In the genomic region with DNA sequence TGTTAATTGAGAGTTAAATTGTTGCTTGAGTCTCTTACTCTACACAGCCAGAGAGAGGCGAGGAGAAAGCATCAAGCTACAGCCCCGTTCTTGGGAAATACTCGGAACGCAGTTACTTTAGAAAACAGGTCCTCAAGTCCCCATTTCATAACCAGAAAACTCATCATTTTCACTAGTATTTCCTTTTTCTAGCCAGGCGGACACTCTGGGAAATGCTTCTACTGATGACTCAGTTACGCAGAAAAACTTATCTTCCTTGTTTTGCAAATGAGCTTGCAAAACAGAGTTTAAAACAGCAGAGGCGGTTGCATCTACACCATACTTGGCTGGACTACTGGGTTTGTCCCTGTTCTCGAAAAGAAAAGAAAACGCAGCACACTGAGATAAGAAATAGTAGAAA, we compare ENCODE assay signal across 14 cellular contexts.
DNase-seq lines count a peak whose midpoint lies in the region; ATAC-seq and TF ChIP-seq lines count a peak whose summit lies in the region.
"Had no signal": no experiment of that assay in that cellular context is flagged by ENCODE, and none has a peak within 500 bp of the region (broad histone marks: within the 10 kb centered on the region; RNA-seq: fewer than 3 reads in every experiment).

No MANE protein-coding gene starts in this region.

- DNase-seq in MV-4-11 (lab: John Stamatoyannopoulos, UW) (peak; percentile 89), astrocyte of the spinal cord (ENCODE audit: low read depth, low spot score) (peak; percentile 68), left cardiac atrium (no peak), trophoblast cell (peak; percentile 65 to 87), NCI-H1436 treated with DMSO at 0.1 percent for 48 hours (lab: John Stamatoyannopoulos, UW) (no peak), lower leg skin (ENCODE audit: low spot score in 2 of 2) (no peak)
- DNase-seq in activated CD4-positive, alpha-beta T cell treated with anti-CD3 and anti-CD28 coated beads for 1 hour: no peak
- no peak for DNase-seq in activated CD8-positive, alpha-beta T cell treated with anti-CD3 and anti-CD28 coated beads, Interleukin-2, amount 10 ng/mL, durations not matched to agents 7 days and 5 days
- DNase-seq: activated T-cell treated with anti-CD3 and anti-CD28 coated beads, Interleukin-2, amount 50 U/mL, for 72 hours; EL; natural killer cell; NCI-H2107 had no signal

- H3K36me3 ChIP-seq in trophoblast cell (ENCODE audit: control insufficient read depth in 1 of 2, insufficient read depth in 2 of 2, low read length in 2 of 2): no peaks in the 10 kb centered on the region

- no peak overlapping the region for H3K9ac ChIP-seq in trophoblast cell (ENCODE audit: low read length)

- H3K27ac Mint-ChIP-seq in activated CD8-positive, alpha-beta T cell treated with anti-CD3 and anti-CD28 coated beads, Interleukin-2, amount 10 ng/mL, durations not matched to agents 7 days and 5 days: no peak overlapping the region
- H3K27ac Mint-ChIP-seq: activated T-cell treated with anti-CD3 and anti-CD28 coated beads, Interleukin-2, amount 50 U/mL, for 72 hours; natural killer cell had no signal

- H3K36me3 Mint-ChIP-seq in activated CD8-positive, alpha-beta T cell treated with anti-CD3 and anti-CD28 coated beads, Interleukin-2, amount 10 ng/mL, durations not matched to agents 7 days and 5 days (ENCODE audit: low read depth): no peaks in the 10 kb centered on the region
- H3K36me3 Mint-ChIP-seq: natural killer cell had no signal

- no peak overlapping the region for H3K14ac ChIP-seq in trophoblast cell (ENCODE audit: low read length)

- no peak overlapping the region for H4K8ac ChIP-seq in trophoblast cell (ENCODE audit: low read depth, low read length)

- CTCF ChIA-PET in activated CD8-positive, alpha-beta T cell treated with anti-CD3 and anti-CD28 coated beads, Interleukin-2, amount 10 ng/mL, durations not matched to agents 7 days and 5 days (lab: Charles Lee): no interaction called here

- peaks cover 1% of the 10 kb centered on the region for H3K9me3 ChIP-seq in trophoblast cell (ENCODE audit: insufficient read depth, low read depth, low read length)

- no peak overlapping the region for H3K4me2 ChIP-seq in trophoblast cell (ENCODE audit: low read length)

- H2BK120ac ChIP-seq in trophoblast cell (ENCODE audit: insufficient read depth, low read length, poor library complexity): no peak overlapping the region

- intact Hi-C loops in left cardiac atrium (cut with DNase I): no loop called here
- intact Hi-C loops in lower leg skin (cut with DNase I; ENCODE audit: low total_unique reads): no loop called here

- H4K91ac ChIP-seq in trophoblast cell (ENCODE audit: low read depth, low read length): no peak overlapping the region

- no peaks in the 10 kb centered on the region for H3K4me1 Mint-ChIP-seq in activated CD8-positive, alpha-beta T cell treated with anti-CD3 and anti-CD28 coated beads, Interleukin-2, amount 10 ng/mL, durations not matched to agents 7 days and 5 days (ENCODE audit: low read depth)
- H3K4me1 Mint-ChIP-seq: natural killer cell had no signal

- no peaks in the 10 kb centered on the region for H3K9me3 Mint-ChIP-seq in activated CD8-positive, alpha-beta T cell treated with anti-CD3 and anti-CD28 coated beads, Interleukin-2, amount 10 ng/mL, durations not matched to agents 7 days and 5 days (ENCODE audit: insufficient read depth)
- H3K9me3 Mint-ChIP-seq: activated T-cell treated with anti-CD3 and anti-CD28 coated beads, Interleukin-2, amount 50 U/mL, for 72 hours; natural killer cell had no signal

- no peak for TF ChIP-seq CTCF in astrocyte of the spinal cord (IDR thresholded peaks at IDR 0.05; ENCODE audit: low read depth, low read length)
- no peak for TF ChIP-seq CTCF in lower leg skin (IDR thresholded peaks at IDR 0.05)

- in situ Hi-C loops in astrocyte of the spinal cord (cut with HindIII; ENCODE audit: low sequenced_read_pairs): no loop called here

- ATAC-seq in left cardiac atrium: peak; percentile 85 to 91
- no peak for ATAC-seq in activated CD8-positive, alpha-beta T cell treated with anti-CD3 and anti-CD28 coated beads, Interleukin-2, amount 10 ng/mL, durations not matched to agents 7 days and 5 days
- ATAC-seq: activated T-cell treated with anti-CD3 and anti-CD28 coated beads, Interleukin-2, amount 50 U/mL, for 72 hours; left lobe of liver; natural killer cell had no signal

- H4K12ac ChIP-seq in trophoblast cell (ENCODE audit: low read depth, low read length): no peak overlapping the region

- no peaks in the 10 kb centered on the region for H3K27me3 ChIP-seq in trophoblast cell (ENCODE audit: insufficient read depth, low read length)

- peaks cover 2% of the 10 kb centered on the region for H3K27me3 Mint-ChIP-seq in activated CD8-positive, alpha-beta T cell treated with anti-CD3 and anti-CD28 coated beads, Interleukin-2, amount 10 ng/mL, durations not matched to agents 7 days and 5 days (ENCODE audit: low read depth)

- peaks cover 4% of the 10 kb centered on the region for H3K79me1 ChIP-seq in trophoblast cell (ENCODE audit: low read length)

- no peak overlapping the region for H2AFZ ChIP-seq in trophoblast cell (ENCODE audit: insufficient read depth, low read length, poor library complexity)

- H3K79me2 ChIP-seq in trophoblast cell (ENCODE audit: control insufficient read depth, insufficient read depth, low read length, poor library complexity): no peaks in the 10 kb centered on the region

- H3K4ac ChIP-seq in trophoblast cell (ENCODE audit: low read depth, low read length): no peak overlapping the region

- no peak overlapping the region for H3K18ac ChIP-seq in trophoblast cell (ENCODE audit: low read length)

- WGBS in trophoblast cell (ENCODE audit: extremely low coverage, insufficient coverage, insufficient read length): no CpG with 5 or more reads among the region's 9 CpGs
- WGBS in lower leg skin, 2 donors: 75 to 89% methylated on average over 9 of the region's 9 CpGs

- peaks cover 0 to 4% of the 10 kb centered on the region in 2 experiments for H3K4me1 ChIP-seq in trophoblast cell (ENCODE audit: control insufficient read depth in 1 of 2, insufficient read depth in 2 of 2, low read length in 2 of 2)

- no peak overlapping the region for H2BK12ac ChIP-seq in trophoblast cell (ENCODE audit: low read length)

- no peak overlapping the region for H3K4me3 Mint-ChIP-seq in activated CD8-positive, alpha-beta T cell treated with anti-CD3 and anti-CD28 coated beads, Interleukin-2, amount 10 ng/mL, durations not matched to agents 7 days and 5 days
- H3K4me3 Mint-ChIP-seq: activated T-cell treated with anti-CD3 and anti-CD28 coated beads, Interleukin-2, amount 50 U/mL, for 72 hours; natural killer cell had no signal

- POLR2A ChIA-PET in activated CD8-positive, alpha-beta T cell treated with anti-CD3 and anti-CD28 coated beads, Interleukin-2, amount 10 ng/mL, durations not matched to agents 7 days and 5 days (lab: Charles Lee): no interaction called here

- H2BK5ac ChIP-seq in trophoblast cell (ENCODE audit: low read depth, low read length, poor library complexity): no peak overlapping the region

- H3K23ac ChIP-seq in trophoblast cell (ENCODE audit: low read length): no peak overlapping the region

- no peak for TF ChIP-seq POLR2A in lower leg skin (IDR thresholded peaks at IDR 0.05)

- H3K27ac ChIP-seq in trophoblast cell (ENCODE audit: low read depth, low read length): peak overlapping the region; percentile 64
- H3K27ac ChIP-seq: C4-2B had no signal

- no peak overlapping the region for H2AK5ac ChIP-seq in trophoblast cell (ENCODE audit: low read length)

- H3K4me3 ChIP-seq in astrocyte of the spinal cord (ENCODE audit: low read depth, low read length) (no peak overlapping the region), trophoblast cell (ENCODE audit: low read depth, low read length) (no peak overlapping the region), lower leg skin (ENCODE audit: low read depth, poor library complexity, severe bottlenecking) (no peak overlapping the region)

Comparison
In these comparisons a context has a peak if more than half of its experiments do, and no peak if none do; other contexts are left out.
1. DNase-seq: peak in MV-4-11 (single experiment), astrocyte of the spinal cord (single experiment) and trophoblast cell (2 of 2); none in left cardiac atrium (single experiment), activated CD4-positive, alpha-beta T cell treated with anti-CD3 and anti-CD28 coated beads for 1 hour (single experiment), NCI-H1436 treated with DMSO at 0.1 percent for 48 hours (single experiment), lower leg skin (0 of 2) and activated CD8-positive, alpha-beta T cell treated with anti-CD3 and anti-CD28 coated beads, Interleukin-2, amount 10 ng/mL, durations not matched to agents 7 days and 5 days (single experiment).